Comparison of ENCODE assay signal across 8 cellular contexts in genomic region chr11:95923441-95923729, GRCh38. TPM values are rescaled to one million over a fixed set of nuclear protein-coding genes. Genes with fewer than 3 reads are reported as not detected.
DNase-seq lines count a peak whose midpoint lies in the region; ATAC-seq and TF ChIP-seq lines count a peak whose summit lies in the region.

No MANE protein-coding gene starts in this region.

- peak; percentile 7 for DNase-seq in GM13977 (ENCODE audit: low spot score)
- DNase-seq in RWPE1 (ENCODE audit: low spot score) = no peak
- no peak for DNase-seq in esophagus squamous epithelium (lab: John Stamatoyannopoulos, UW)
- no peak for DNase-seq in left colon
- DNase-seq in head of caudate nucleus = no peak
- DNase-seq in AG20443 (ENCODE audit: low spot score) = no peak

- intact Hi-C loops in esophagus squamous epithelium (cut with DNase I) = no loop called here
- intact Hi-C loops in left colon (cut with DNase I, micrococcal nuclease) = no loop called here
- intact Hi-C loops in head of caudate nucleus (cut with DNase I) = no loop called here

- TF ChIP-seq CTCF in GM13977 (IDR thresholded peaks at IDR 0.05; ENCODE audit: extremely low read depth, insufficient read depth, missing control alignments) = no peak
- TF ChIP-seq CTCF in RWPE1 (conservative IDR thresholded peaks at IDR 0.05; ENCODE audit: low read depth) = no peak
- no peak for TF ChIP-seq CTCF in esophagus squamous epithelium (IDR thresholded peaks at IDR 0.05)

- H3K4me1 ChIP-seq in esophagus squamous epithelium (peaks cover 4 to 48% (median 10%) of the 10 kb centered on the region in 3 donors), rectal smooth muscle tissue (ENCODE audit: control insufficient read depth, insufficient read depth, low read length) (peaks cover 3% of the 10 kb centered on the region)

- CTCF ChIA-PET in RWPE1 (lab: Yijun Ruan, JAX) = interaction anchor here (0.8 kb wide), 1 partner anchor 250 kb away, joined by 5 read pairs; no protein-coding TSS in a partner anchor

- WGBS in esophagus squamous epithelium, 2 donors = 0 to 1% methylated on average over 7 of the region's 7 CpGs

- TF ChIP-seq POLR2A in esophagus squamous epithelium (IDR thresholded peaks at IDR 0.05) = no peak

- POLR2A ChIA-PET in RWPE1 (lab: Yijun Ruan, JAX; ENCODE audit: low non-redundant PET) = no interaction called here

- ATAC-seq in HG03432 (IDR thresholded peaks at IDR 0.05; ENCODE audit: unreplicated experiment) = no peak
- no peak for ATAC-seq in left colon

- no peaks in the 10 kb centered on the region for H3K36me3 ChIP-seq in esophagus squamous epithelium
- H3K36me3 ChIP-seq in rectal smooth muscle tissue (ENCODE audit: control insufficient read depth, insufficient read depth, low read length) = no peaks in the 10 kb centered on the region

- H3K9ac ChIP-seq in rectal smooth muscle tissue (ENCODE audit: low read length) = peak overlapping the region; percentile 98

- H3K9me3 ChIP-seq in esophagus squamous epithelium = no peaks in the 10 kb centered on the region

- no peaks in the 10 kb centered on the region for H3K27me3 ChIP-seq in esophagus squamous epithelium
- no peaks in the 10 kb centered on the region for H3K27me3 ChIP-seq in rectal smooth muscle tissue (ENCODE audit: control insufficient read depth, insufficient read depth, low read length)

- H3K4me3 ChIP-seq in esophagus squamous epithelium = peak overlapping the region; percentile 74 to 94 (median 80)
- peak overlapping the region; percentile 95 for H3K4me3 ChIP-seq in rectal smooth muscle tissue (ENCODE audit: low read length)

- H3K27ac ChIP-seq in RWPE1 (peak overlapping the region; percentile 96), esophagus squamous epithelium (peak overlapping the region; percentile 94 to 98 (median 96)), rectal smooth muscle tissue (ENCODE audit: low read depth, low read length) (peak overlapping the region; percentile 95)

- in situ Hi-C loops in GM13977 (cut with MboI; ENCODE audit: low pct_unique_long_range_greater_than_20kb, low sequenced_read_pairs, unreplicated experiment) = no loop called here

RNA-seq across cellular contexts. Expression of gene MTMR2, which starts 0.5 kb away (rescaled TPM):
- total RNA-seq in esophagus squamous epithelium (10 to 100 TPM; 10.8 to 29.5 (median 21.5) TPM), left colon (10 to 100 TPM; 17.1 to 22.7 TPM)
